Comparison of ENCODE assay signal across 10 cellular contexts in genomic region chr10:44879531-44879899, GRCh38. TPM values are rescaled to one million over a fixed set of nuclear protein-coding genes. Genes with fewer than 3 reads are reported as not detected.
DNase-seq lines count a peak whose midpoint lies in the region; ATAC-seq and TF ChIP-seq lines count a peak whose summit lies in the region.
"Had no signal": no experiment of that assay in that cellular context is flagged by ENCODE, and none has a peak within 500 bp of the region (broad histone marks: within the 10 kb centered on the region; RNA-seq: fewer than 3 reads in every experiment).

No MANE protein-coding gene starts in this region.

- H3K27ac ChIP-seq in iPS-18a (ENCODE audit: low read length), result no peak overlapping the region
- H3K27ac ChIP-seq: ascending aorta had no signal

- DNase-seq in H7 (no peak), astrocyte of the cerebellum (ENCODE audit: low read depth) (no peak), skeletal muscle cell (ENCODE audit: low read depth) (no peak), NCI-H446 (lab: John Stamatoyannopoulos, UW) (no peak), pons (ENCODE audit: low spot score) (no peak), NCI-H146 treated with DMSO at 0.1 percent for 48 hours (lab: John Stamatoyannopoulos, UW; ENCODE audit: unreplicated experiment) (no peak)

- H3K9me3 ChIP-seq in iPS-18a (ENCODE audit: control insufficient read depth, low read depth, low read length), result no peaks in the 10 kb centered on the region
- H3K9me3 ChIP-seq: ascending aorta had no signal

- in situ Hi-C loops in astrocyte of the cerebellum (cut with HindIII; ENCODE audit: low sequenced_read_pairs), result no loop called here

- no peak for TF ChIP-seq CTCF in astrocyte of the cerebellum (IDR thresholded peaks at IDR 0.05; ENCODE audit: low read depth, low read length, missing control alignments)

- H3K4me3 ChIP-seq in H7 (ENCODE audit: insufficient read depth, low read depth, low read length) (peak overlapping the region; percentile 43; the same call in 1 of the 2 replicates), astrocyte of the cerebellum (ENCODE audit: low read depth, low read length) (peak overlapping the region; percentile 37), iPS-18a (ENCODE audit: low read length) (peak overlapping the region; percentile 60), skeletal muscle cell (ENCODE audit: low read depth, low read length) (peak overlapping the region; percentile 51)

- peak overlapping the region; percentile 51 for H3K9ac ChIP-seq in iPS-18a (ENCODE audit: low read length)

- peaks cover 10% of the 10 kb centered on the region for H3K4me1 ChIP-seq in iPS-18a (ENCODE audit: control insufficient read depth, low read depth, low read length)

- H3K36me3 ChIP-seq in H7 (replicated peaks; ENCODE audit: control insufficient read depth, insufficient read depth, low read length) (no peaks in the 10 kb centered on the region), iPS-18a (ENCODE audit: control insufficient read depth, low read depth, low read length) (no peaks in the 10 kb centered on the region)
- H3K36me3 ChIP-seq: ascending aorta had no signal

- H3K27me3 ChIP-seq in H7 (ENCODE audit: control insufficient read depth, insufficient read depth, low read length) (peaks cover 9% of the 10 kb centered on the region), iPS-18a (ENCODE audit: control insufficient read depth, insufficient read depth, low read length) (peaks cover 10% of the 10 kb centered on the region)
- H3K27me3 ChIP-seq: ascending aorta had no signal

- ATAC-seq in HG03354 (IDR thresholded peaks at IDR 0.05; ENCODE audit: poor library complexity, severe bottlenecking, unreplicated experiment), result no peak

RNA-seq across cellular contexts. Expression of gene TMEM72, which starts 31.6 kb away (rescaled TPM):
- total RNA-seq in H7 (2014; rRNA removed; shearing (Covaris generic)), result not detected in 2 replicates
- total RNA-seq: ascending aorta; T-helper 2 cell treated with Interferon-gamma antibody and Interleukin-4, amounts not matched to agents 100 ng/mL and 5 ng/mL, for 36 hours had no signal
